ENCODE assay signal across 1 cellular context in the genomic region with DNA sequence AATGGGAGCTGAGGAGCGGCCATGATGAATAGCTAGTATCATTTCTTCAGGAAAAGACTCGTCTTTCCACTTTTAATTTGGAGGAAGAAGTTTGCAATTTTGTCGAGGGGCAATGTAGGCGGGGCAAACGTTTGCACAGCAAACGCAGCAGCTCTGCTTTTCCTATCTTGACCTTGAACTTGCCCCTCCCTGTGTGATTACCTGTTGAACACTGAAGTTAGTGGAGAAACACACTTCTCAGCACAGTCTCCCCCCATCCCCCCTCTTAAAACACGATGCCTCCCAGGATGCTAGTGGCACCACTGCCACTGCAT.
TF ChIP-seq lines count a peak whose summit lies in the region.

No MANE protein-coding gene starts in this region.

TF ChIP-seq in GM12878, 131 proteins besides CTCF, POLR2A, EP300 and RAD21:
- TF ChIP-seq TCF7 (IDR thresholded peaks at IDR 0.05; ENCODE audit: borderline replicate concordance) (no peak), CHD2 (IDR thresholded peaks at IDR 0.05; ENCODE audit: borderline replicate concordance, low read depth, low read length) (peak; percentile 75), IKZF1 (conservative IDR thresholded peaks at IDR 0.05) (no peak), POLR2AphosphoS5 (IDR thresholded peaks at IDR 0.05; ENCODE audit: low read length) (no peak), NBN (IDR thresholded peaks at IDR 0.05) (0 out of 2 replicates have a peak, but pooled peaks have one; percentile 26), SMC3 (IDR thresholded peaks at IDR 0.05; ENCODE audit: borderline replicate concordance, low read length) (no peak), CREM (IDR thresholded peaks at IDR 0.05; ENCODE audit: low read depth) (no peak), MTA2 (IDR thresholded peaks at IDR 0.05; ENCODE audit: low read depth) (0 out of 2 replicates have a peak, but pooled peaks have one; percentile 13), SRF (IDR thresholded peaks at IDR 0.05; ENCODE audit: low read depth in 2 of 2, low read length in 2 of 2) (no peak), CBX3 (IDR thresholded peaks at IDR 0.05; ENCODE audit: borderline replicate concordance, low read depth) (no peak), NR2C2 (IDR thresholded peaks at IDR 0.05; ENCODE audit: borderline replicate concordance, control insufficient read depth, insufficient read length, low read depth) (no peak), POU2F2 (IDR thresholded peaks at IDR 0.05; ENCODE audit: borderline replicate concordance, low read depth, low read length) (no peak), CHD1 (IDR thresholded peaks at IDR 0.05; ENCODE audit: low read depth, low read length) (no peak), IKZF2 (IDR thresholded peaks at IDR 0.05) (peak in 1 of 2 experiments; percentile 40; a peak in 2 of 4 replicates), RB1 (IDR thresholded peaks at IDR 0.05; ENCODE audit: borderline replicate concordance) (no peak), CHD4 (IDR thresholded peaks at IDR 0.05) (no peak), EGR1 (IDR thresholded peaks at IDR 0.05; ENCODE audit: borderline replicate concordance in 1 of 2, low read depth in 2 of 2, low read length in 2 of 2) (no peak)
- TF ChIP-seq, protein P1, sequence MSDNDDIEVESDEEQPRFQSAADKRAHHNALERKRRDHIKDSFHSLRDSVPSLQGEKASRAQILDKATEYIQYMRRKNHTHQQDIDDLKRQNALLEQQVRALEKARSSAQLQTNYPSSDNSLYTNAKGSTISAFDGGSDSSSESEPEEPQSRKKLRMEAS (IDR thresholded peaks at IDR 0.05; ENCODE audit: low read depth, low read length) = peak; percentile 31; the same call in 1 of the 2 replicates
- TF ChIP-seq, protein P2, sequence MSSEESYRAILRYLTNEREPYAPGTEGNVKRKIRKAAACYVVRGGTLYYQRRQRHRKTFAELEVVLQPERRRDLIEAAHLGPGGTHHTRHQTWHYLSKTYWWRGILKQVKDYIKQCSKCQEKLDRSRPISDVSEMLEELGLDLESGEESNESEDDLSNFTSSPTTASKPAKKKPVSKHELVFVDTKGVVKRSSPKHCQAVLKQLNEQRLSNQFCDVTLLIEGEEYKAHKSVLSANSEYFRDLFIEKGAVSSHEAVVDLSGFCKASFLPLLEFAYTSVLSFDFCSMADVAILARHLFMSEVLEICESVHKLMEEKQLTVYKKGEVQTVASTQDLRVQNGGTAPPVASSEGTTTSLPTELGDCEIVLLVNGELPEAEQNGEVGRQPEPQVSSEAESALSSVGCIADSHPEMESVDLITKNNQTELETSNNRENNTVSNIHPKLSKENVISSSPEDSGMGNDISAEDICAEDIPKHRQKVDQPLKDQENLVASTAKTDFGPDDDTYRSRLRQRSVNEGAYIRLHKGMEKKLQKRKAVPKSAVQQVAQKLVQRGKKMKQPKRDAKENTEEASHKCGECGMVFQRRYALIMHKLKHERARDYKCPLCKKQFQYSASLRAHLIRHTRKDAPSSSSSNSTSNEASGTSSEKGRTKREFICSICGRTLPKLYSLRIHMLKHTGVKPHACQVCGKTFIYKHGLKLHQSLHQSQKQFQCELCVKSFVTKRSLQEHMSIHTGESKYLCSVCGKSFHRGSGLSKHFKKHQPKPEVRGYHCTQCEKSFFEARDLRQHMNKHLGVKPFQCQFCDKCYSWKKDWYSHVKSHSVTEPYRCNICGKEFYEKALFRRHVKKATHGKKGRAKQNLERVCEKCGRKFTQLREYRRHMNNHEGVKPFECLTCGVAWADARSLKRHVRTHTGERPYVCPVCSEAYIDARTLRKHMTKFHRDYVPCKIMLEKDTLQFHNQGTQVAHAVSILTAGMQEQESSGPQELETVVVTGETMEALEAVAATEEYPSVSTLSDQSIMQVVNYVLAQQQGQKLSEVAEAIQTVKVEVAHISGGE (CRISPR knock-in tag; IDR thresholded peaks at IDR 0.05) = no peak
- TF ChIP-seq, protein P3, sequence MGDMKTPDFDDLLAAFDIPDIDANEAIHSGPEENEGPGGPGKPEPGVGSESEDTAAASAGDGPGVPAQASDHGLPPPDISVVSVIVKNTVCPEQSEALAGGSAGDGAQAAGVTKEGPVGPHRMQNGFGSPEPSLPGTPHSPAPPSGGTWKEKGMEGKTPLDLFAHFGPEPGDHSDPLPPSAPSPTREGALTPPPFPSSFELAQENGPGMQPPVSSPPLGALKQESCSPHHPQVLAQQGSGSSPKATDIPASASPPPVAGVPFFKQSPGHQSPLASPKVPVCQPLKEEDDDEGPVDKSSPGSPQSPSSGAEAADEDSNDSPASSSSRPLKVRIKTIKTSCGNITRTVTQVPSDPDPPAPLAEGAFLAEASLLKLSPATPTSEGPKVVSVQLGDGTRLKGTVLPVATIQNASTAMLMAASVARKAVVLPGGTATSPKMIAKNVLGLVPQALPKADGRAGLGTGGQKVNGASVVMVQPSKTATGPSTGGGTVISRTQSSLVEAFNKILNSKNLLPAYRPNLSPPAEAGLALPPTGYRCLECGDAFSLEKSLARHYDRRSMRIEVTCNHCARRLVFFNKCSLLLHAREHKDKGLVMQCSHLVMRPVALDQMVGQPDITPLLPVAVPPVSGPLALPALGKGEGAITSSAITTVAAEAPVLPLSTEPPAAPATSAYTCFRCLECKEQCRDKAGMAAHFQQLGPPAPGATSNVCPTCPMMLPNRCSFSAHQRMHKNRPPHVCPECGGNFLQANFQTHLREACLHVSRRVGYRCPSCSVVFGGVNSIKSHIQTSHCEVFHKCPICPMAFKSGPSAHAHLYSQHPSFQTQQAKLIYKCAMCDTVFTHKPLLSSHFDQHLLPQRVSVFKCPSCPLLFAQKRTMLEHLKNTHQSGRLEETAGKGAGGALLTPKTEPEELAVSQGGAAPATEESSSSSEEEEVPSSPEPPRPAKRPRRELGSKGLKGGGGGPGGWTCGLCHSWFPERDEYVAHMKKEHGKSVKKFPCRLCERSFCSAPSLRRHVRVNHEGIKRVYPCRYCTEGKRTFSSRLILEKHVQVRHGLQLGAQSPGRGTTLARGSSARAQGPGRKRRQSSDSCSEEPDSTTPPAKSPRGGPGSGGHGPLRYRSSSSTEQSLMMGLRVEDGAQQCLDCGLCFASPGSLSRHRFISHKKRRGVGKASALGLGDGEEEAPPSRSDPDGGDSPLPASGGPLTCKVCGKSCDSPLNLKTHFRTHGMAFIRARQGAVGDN (IDR thresholded peaks at IDR 0.05) = no peak; the same call in 1 of the 2 replicates
- TF ChIP-seq, protein P4, sequence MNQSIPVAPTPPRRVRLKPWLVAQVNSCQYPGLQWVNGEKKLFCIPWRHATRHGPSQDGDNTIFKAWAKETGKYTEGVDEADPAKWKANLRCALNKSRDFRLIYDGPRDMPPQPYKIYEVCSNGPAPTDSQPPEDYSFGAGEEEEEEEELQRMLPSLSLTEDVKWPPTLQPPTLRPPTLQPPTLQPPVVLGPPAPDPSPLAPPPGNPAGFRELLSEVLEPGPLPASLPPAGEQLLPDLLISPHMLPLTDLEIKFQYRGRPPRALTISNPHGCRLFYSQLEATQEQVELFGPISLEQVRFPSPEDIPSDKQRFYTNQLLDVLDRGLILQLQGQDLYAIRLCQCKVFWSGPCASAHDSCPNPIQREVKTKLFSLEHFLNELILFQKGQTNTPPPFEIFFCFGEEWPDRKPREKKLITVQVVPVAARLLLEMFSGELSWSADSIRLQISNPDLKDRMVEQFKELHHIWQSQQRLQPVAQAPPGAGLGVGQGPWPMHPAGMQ (IDR thresholded peaks at IDR 0.05; ENCODE audit: borderline replicate concordance) = no peak
